ENCODE assay signal across 36 cellular contexts in the genomic region with DNA sequence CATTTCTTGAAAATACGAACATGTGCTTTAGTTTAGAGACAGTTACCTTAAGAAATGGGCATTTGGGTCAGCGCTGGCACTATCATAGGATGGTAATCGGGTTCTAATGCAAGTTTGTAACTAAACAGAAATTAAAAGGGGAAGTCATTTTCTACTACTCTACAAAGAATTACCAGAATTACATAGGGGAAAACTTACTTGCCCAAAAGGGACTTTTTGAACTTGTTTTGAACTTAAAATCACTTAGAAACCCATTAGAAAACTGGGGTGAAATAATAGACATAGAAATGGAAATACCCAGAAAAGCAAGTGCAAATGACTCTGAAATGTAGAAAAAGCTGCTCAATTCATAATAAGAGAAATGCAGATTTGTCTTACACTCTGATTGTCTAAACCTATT. TPM values are rescaled to one million over a fixed set of nuclear protein-coding genes. Genes with fewer than 3 reads are reported as not detected.
"Had no signal": no experiment of that assay in that cellular context is flagged by ENCODE, and none has a peak within 500 bp of the region (broad histone marks: within the 10 kb centered on the region; RNA-seq: fewer than 3 reads in every experiment).

No MANE protein-coding gene starts in this region.

- DNase-seq: activated B cell treated with CpG ODN at 0.5 μM for 24 hours; activated CD8-positive, alpha-beta memory T cell treated with anti-CD3 and anti-CD28 coated beads, Interleukin-2, amount 10 ng/mL, durations not matched to agents 7 days and 5 days; activated CD8-positive, alpha-beta T cell treated with anti-CD3 and anti-CD28 coated beads, Interleukin-2, amount 10 ng/mL, durations not matched to agents 7 days and 5 days; activated naive CD4-positive, alpha-beta T cell treated with Interleukin-2 at 50 U/mL for 16 hours; activated T-cell treated with anti-CD3 and anti-CD28 coated beads, Interleukin-2, amount 50 U/mL, for 48 hours; anterior cingulate cortex; endodermal cell; foreskin fibroblast; head of caudate nucleus; hippocampal formation; left cardiac atrium; left ventricle myocardium superior; ovary; retina; stimulated activated CD4-positive, alpha-beta T cell treated with anti-CD3 and anti-CD28 coated beads, Interleukin-12 subunit alpha, Interleukin-12 subunit beta, amount 100 ng/mL, for 4 hours; stimulated activated CD4-positive, alpha-beta T cell treated with anti-CD3 and anti-CD28 coated beads, Interleukin-4, amount 100 ng/mL, for 24 hours; uterus had no signal

- H3K27me3 Mint-ChIP-seq: activated B cell treated with CpG ODN at 0.5 μM for 24 hours; activated CD8-positive, alpha-beta memory T cell treated with anti-CD3 and anti-CD28 coated beads, Interleukin-2, amount 10 ng/mL, durations not matched to agents 7 days and 5 days; activated naive CD8-positive, alpha-beta T cell; central memory CD8-positive, alpha-beta T cell; dendritic cell treated with granulocyte-macrophage colony-stimulating factor and Interleukin-4, amounts not matched to agents 40 ng/mL and 50 ng/mL, for 4 days; progenitor cell of endocrine pancreas; stimulated activated naive CD8-positive, alpha-beta T cell treated with anti-CD3 and anti-CD28 coated beads, Interleukin-15, Interleukin-2, amounts not matched to agents 100 ng/mL and 50 ng/mL, for 24 hours; type B pancreatic cell had no signal

- H3K36me3 Mint-ChIP-seq: activated CD8-positive, alpha-beta memory T cell treated with anti-CD3 and anti-CD28 coated beads, Interleukin-2, amount 10 ng/mL, durations not matched to agents 7 days and 5 days; activated naive CD8-positive, alpha-beta T cell; stimulated activated effector memory CD8-positive, alpha-beta T cell treated with anti-CD3 and anti-CD28 coated beads, Interleukin-12 subunit alpha, Interleukin-12 subunit beta, amount 100 ng/mL, for 72 hours; type B pancreatic cell had no signal

- H3K4me1 ChIP-seq: uterus had no signal

- FAIRE-seq: bronchial epithelial cell, keratinocyte had no signal

- H3K9me3 Mint-ChIP-seq: activated B cell treated with CpG ODN at 0.5 μM for 24 hours; activated T-helper 2 cell treated with anti-CD3 and anti-CD28 coated beads, Interferon-gamma antibody, Interleukin-2, Interleukin-4, amounts not matched to agents 10 μg/mL and 5 μg/mL and 100 μg/mL, durations not matched to agents 14 hours and 24 hours and 36 hours; dendritic cell treated with granulocyte-macrophage colony-stimulating factor and Interleukin-4, amounts not matched to agents 40 ng/mL and 50 ng/mL, for 4 days; endodermal cell; nephron; stimulated activated naive CD8-positive, alpha-beta T cell treated with anti-CD3 and anti-CD28 coated beads, Interleukin-15, Interleukin-2, amounts not matched to agents 100 ng/mL and 50 ng/mL, for 24 hours; type B pancreatic cell had no signal

- H3K27me3 ChIP-seq: ovary, uterus had no signal

- H3K27ac Mint-ChIP-seq: activated B cell treated with CpG ODN at 0.5 μM for 24 hours; activated CD8-positive, alpha-beta memory T cell treated with anti-CD3 and anti-CD28 coated beads, Interleukin-2, amount 10 ng/mL, durations not matched to agents 7 days and 5 days; activated CD8-positive, alpha-beta T cell treated with anti-CD3 and anti-CD28 coated beads, Interleukin-2, amount 10 ng/mL, durations not matched to agents 7 days and 5 days; activated naive CD8-positive, alpha-beta T cell; activated T-helper 2 cell treated with anti-CD3 and anti-CD28 coated beads, Interferon-gamma antibody, Interleukin-2, Interleukin-4, amounts not matched to agents 10 μg/mL and 5 μg/mL and 100 μg/mL, durations not matched to agents 14 hours and 24 hours and 36 hours; dendritic cell treated with granulocyte-macrophage colony-stimulating factor and Interleukin-4, amounts not matched to agents 40 ng/mL and 50 ng/mL, for 4 days; endodermal cell; nephron; progenitor cell of endocrine pancreas; stimulated activated effector memory CD8-positive, alpha-beta T cell treated with anti-CD3 and anti-CD28 coated beads, Interleukin-12 subunit alpha, Interleukin-12 subunit beta, amount 100 ng/mL, for 72 hours; stimulated activated naive CD8-positive, alpha-beta T cell treated with anti-CD3 and anti-CD28 coated beads, Interleukin-15, Interleukin-2, amounts not matched to agents 100 ng/mL and 50 ng/mL, for 24 hours; type B pancreatic cell had no signal

- H3K4me3 ChIP-seq: ovary, skin epidermis, uterus had no signal

- H3K4me1 Mint-ChIP-seq: activated B cell treated with CpG ODN at 0.5 μM for 24 hours; activated CD8-positive, alpha-beta memory T cell treated with anti-CD3 and anti-CD28 coated beads, Interleukin-2, amount 10 ng/mL, durations not matched to agents 7 days and 5 days; central memory CD8-positive, alpha-beta T cell; endodermal cell; nephron; stimulated activated effector memory CD8-positive, alpha-beta T cell treated with anti-CD3 and anti-CD28 coated beads, Interleukin-12 subunit alpha, Interleukin-12 subunit beta, amount 100 ng/mL, for 72 hours had no signal

- H3K9me3 ChIP-seq: ovary, uterus had no signal

- ATAC-seq: activated CD8-positive, alpha-beta memory T cell treated with anti-CD3 and anti-CD28 coated beads, Interleukin-2, amount 10 ng/mL, durations not matched to agents 7 days and 5 days; activated CD8-positive, alpha-beta T cell treated with anti-CD3 and anti-CD28 coated beads, Interleukin-2, amount 10 ng/mL, durations not matched to agents 7 days and 5 days; esophagus mucosa; left cardiac atrium; left ventricle myocardium superior; sciatic nerve; stimulated activated effector memory CD8-positive, alpha-beta T cell treated with anti-CD3 and anti-CD28 coated beads, Interleukin-12 subunit alpha, Interleukin-12 subunit beta, amount 100 ng/mL, for 72 hours had no signal

- H3K36me3 ChIP-seq: ovary, uterus had no signal

- H3K4me3 Mint-ChIP-seq: activated B cell treated with CpG ODN at 0.5 μM for 24 hours; activated CD8-positive, alpha-beta memory T cell treated with anti-CD3 and anti-CD28 coated beads, Interleukin-2, amount 10 ng/mL, durations not matched to agents 7 days and 5 days; activated CD8-positive, alpha-beta T cell treated with anti-CD3 and anti-CD28 coated beads, Interleukin-2, amount 10 ng/mL, durations not matched to agents 7 days and 5 days; activated naive CD8-positive, alpha-beta T cell; central memory CD8-positive, alpha-beta T cell; dendritic cell treated with granulocyte-macrophage colony-stimulating factor and Interleukin-4, amounts not matched to agents 40 ng/mL and 50 ng/mL, for 4 days; endodermal cell; nephron; stimulated activated effector memory CD8-positive, alpha-beta T cell treated with anti-CD3 and anti-CD28 coated beads, Interleukin-12 subunit alpha, Interleukin-12 subunit beta, amount 100 ng/mL, for 72 hours; stimulated activated naive CD8-positive, alpha-beta T cell treated with anti-CD3 and anti-CD28 coated beads, Interleukin-15, Interleukin-2, amounts not matched to agents 100 ng/mL and 50 ng/mL, for 24 hours; type B pancreatic cell had no signal

- H3K27ac ChIP-seq: ovary, skin epidermis, uterus had no signal

RNA-seq across cellular contexts. Expression of gene SPATA16, which starts 44.9 kb away (rescaled TPM):
- total RNA-seq: activated B cell treated with CpG ODN at 0.5 μM for 24 hours; activated CD8-positive, alpha-beta memory T cell treated with anti-CD3 and anti-CD28 coated beads, Interleukin-2, amount 10 ng/mL, durations not matched to agents 7 days and 5 days; activated CD8-positive, alpha-beta T cell treated with anti-CD3 and anti-CD28 coated beads, Interleukin-2, amount 10 ng/mL, durations not matched to agents 7 days and 5 days; activated T-helper 2 cell treated with anti-CD3 and anti-CD28 coated beads, Interferon-gamma antibody, Interleukin-2, Interleukin-4, amounts not matched to agents 10 μg/mL and 5 μg/mL and 100 μg/mL, durations not matched to agents 14 hours and 24 hours and 36 hours; bronchial epithelial cell; endodermal cell; esophagus mucosa; left cardiac atrium; left ventricle myocardium superior; lung microvascular endothelial cell; mesenteric fat pad; mucosa of gallbladder; ovary; sciatic nerve; subcutaneous adipose tissue; uterus had no signal
- polyA plus RNA-seq: adipose tissue, keratinocyte, ovary had no signal
